In the genomic region with DNA sequence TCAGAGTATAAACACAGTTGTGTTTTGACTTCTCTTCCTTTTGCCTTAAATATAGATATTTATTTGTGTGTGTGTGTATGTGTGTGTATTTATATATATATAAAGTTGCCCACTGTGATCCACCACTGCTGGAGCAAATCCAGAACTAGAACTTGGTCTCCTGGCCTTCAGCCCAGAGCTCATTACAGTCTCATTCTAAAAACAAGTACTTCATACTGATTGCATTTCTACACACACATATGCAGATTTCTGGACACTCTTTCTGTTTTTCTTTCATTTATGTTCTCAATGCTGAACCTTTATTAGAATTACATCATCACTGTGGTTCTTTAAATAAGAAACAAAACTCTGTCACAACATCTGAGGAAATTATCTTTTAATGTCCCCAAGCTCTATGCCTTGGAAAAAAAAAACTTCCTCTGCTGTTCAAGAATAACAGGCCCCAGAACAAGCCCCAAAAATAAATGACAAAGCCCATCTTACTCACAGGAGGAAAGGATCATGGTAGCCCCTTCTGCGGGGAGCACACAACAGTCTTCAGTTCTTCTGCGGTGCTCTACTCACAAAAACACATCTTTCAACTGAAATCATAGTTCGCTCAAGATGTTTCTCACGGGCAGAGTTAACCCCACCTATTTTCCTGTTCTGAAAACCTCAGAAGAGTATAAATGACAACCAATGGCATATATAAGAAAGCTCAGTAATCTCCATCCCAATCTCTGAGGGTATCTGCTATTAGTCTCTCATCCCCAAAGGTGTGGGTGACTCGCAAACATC, we compare ENCODE assay signal across 1 cellular context.
TF ChIP-seq lines count a peak whose summit lies in the region.

A gene (minus strand): TSS at position 583 of the 777 bp plus-strand sequence. CDS start 80 bp downstream, at position 503.

TF ChIP-seq in endothelial cell of umbilical vein, 7 proteins besides CTCF, POLR2A, EP300 and RAD21 (continued from another document):
- TF ChIP-seq JUN (IDR thresholded peaks at IDR 0.05; ENCODE audit: borderline replicate concordance, insufficient read depth, insufficient read length, low read depth), result no peak
- TF ChIP-seq, protein P1, sequence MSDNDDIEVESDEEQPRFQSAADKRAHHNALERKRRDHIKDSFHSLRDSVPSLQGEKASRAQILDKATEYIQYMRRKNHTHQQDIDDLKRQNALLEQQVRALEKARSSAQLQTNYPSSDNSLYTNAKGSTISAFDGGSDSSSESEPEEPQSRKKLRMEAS (IDR thresholded peaks at IDR 0.05; ENCODE audit: insufficient read depth, insufficient read length), result no peak
- no peak for TF ChIP-seq POLR2AphosphoS5 (IDR thresholded peaks at IDR 0.05; ENCODE audit: insufficient read depth, low read depth, low read length)
- no peak for TF ChIP-seq EZH2 (IDR thresholded peaks at IDR 0.05; ENCODE audit: borderline replicate concordance, low read depth, low read length, severe bottlenecking)
